In the genomic region with DNA sequence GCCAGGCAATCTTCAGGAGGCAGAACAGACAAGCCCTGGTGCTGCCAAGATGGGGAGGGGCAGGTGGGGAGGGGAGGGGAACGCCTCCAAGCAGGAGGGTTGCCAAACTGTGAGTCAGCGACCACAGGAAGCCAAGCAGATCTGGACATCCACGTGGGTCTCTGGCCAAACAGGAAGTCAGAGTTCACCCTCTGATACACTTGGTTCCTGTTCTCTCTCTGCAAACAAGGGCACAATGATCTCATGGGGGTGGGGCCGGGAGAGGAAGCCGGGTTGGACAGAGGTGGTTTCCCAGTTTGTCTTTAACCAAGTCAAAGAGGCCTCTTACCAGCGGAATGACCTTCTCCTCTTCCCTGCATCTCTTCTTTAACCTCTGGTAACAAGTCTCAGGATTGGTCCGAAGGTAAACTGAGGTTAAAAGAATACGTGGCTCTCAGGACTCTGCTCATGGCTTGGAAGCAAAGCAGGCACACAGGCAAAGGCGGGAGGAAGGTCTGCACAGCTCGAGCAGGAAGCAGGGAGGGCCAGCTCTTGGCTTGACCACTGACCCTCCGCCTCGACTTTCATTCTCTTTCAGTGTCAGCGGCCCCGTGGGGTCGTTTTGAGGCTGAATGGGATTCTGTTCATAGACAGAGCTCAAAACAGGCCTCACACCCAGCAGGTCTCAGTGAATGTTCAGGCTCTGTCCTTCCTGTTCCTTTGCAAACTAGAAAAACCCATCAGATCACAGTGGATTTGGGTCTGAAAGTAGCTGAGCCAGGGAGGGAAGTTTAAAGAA, we compare ENCODE assay signal across 1 cellular context.
TF ChIP-seq lines count a peak whose summit lies in the region.

No MANE protein-coding gene starts in this region.

TF ChIP-seq in HepG2, 621 proteins besides CTCF, POLR2A, EP300 and RAD21 (continued from another document and continues in another):
- TF ChIP-seq, protein P1, sequence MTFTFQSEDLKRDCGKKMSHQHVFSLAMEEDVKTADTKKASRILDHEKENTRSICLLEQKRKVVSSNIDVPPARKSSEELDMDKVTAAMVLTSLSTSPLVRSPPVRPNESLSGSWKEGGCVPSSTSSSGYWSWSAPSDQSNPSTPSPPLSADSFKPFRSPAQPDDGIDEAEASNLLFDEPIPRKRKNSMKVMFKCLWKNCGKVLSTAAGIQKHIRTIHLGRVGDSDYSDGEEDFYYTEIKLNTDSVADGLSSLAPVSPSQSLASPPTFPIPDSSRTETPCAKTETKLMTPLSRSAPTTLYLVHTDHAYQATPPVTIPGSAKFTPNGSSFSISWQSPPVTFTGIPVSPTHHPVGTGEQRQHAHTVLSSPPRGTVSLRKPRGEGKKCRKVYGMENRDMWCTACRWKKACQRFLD (CRISPR knock-in tag; IDR thresholded peaks at IDR 0.05; ENCODE audit: borderline replicate concordance) = no peak
- TF ChIP-seq ZNF782 (CRISPR knock-in tag; IDR thresholded peaks at IDR 0.05; ENCODE audit: borderline replicate concordance) (peak; percentile 13; the same call in 1 of the 2 replicates), SALL2 (CRISPR knock-in tag; IDR thresholded peaks at IDR 0.05) (peak; percentile 71; the same call in 1 of the 2 replicates), ZNF670 (CRISPR knock-in tag; IDR thresholded peaks at IDR 0.05; ENCODE audit: borderline replicate concordance) (peak; percentile 99), NFE2L1 (CRISPR knock-in tag; IDR thresholded peaks at IDR 0.05; ENCODE audit: borderline replicate concordance) (no peak), ZNF530 (CRISPR knock-in tag; IDR thresholded peaks at IDR 0.05; ENCODE audit: low read depth) (no peak), ZNF766 (CRISPR knock-in tag; IDR thresholded peaks at IDR 0.05; ENCODE audit: borderline replicate concordance) (peak; percentile 85; the same call in 1 of the 2 replicates), DMAP1 (CRISPR knock-in tag; IDR thresholded peaks at IDR 0.05) (peak; percentile 95), NR2F6 (IDR thresholded peaks at IDR 0.05) (peak; percentile 81), NR2F6 (CRISPR knock-in tag; IDR thresholded peaks at IDR 0.05) (peak; percentile 90), HNRNPK (IDR thresholded peaks at IDR 0.05; ENCODE audit: low read depth, low read length, poor library complexity, severe bottlenecking) (no peak), HOXA7 (CRISPR knock-in tag; IDR thresholded peaks at IDR 0.05) (no peak), REXO4 (CRISPR knock-in tag; IDR thresholded peaks at IDR 0.05; ENCODE audit: borderline replicate concordance) (no peak), NFRKB (IDR thresholded peaks at IDR 0.05) (no peak), ONECUT2 (CRISPR knock-in tag; IDR thresholded peaks at IDR 0.05) (0 out of 2 replicates have a peak, but pooled peaks have one; percentile 23), MEIS1 (CRISPR knock-in tag; IDR thresholded peaks at IDR 0.05; ENCODE audit: borderline replicate concordance) (peak; percentile 69; the same call in 1 of the 2 replicates), NFKBIZ (CRISPR knock-in tag; IDR thresholded peaks at IDR 0.05) (peak; percentile 96; the same call in 1 of the 2 replicates), ZBTB1 (CRISPR knock-in tag; IDR thresholded peaks at IDR 0.05; ENCODE audit: borderline replicate concordance) (no peak), MYC (CRISPR knock-in tag; IDR thresholded peaks at IDR 0.05; ENCODE audit: borderline replicate concordance) (peak; percentile 97; the same call in 1 of the 2 replicates), HCFC1 (IDR thresholded peaks at IDR 0.05; ENCODE audit: low read depth, low read length) (peak; percentile 32; the same call in 1 of the 2 replicates)
- TF ChIP-seq, protein P2, sequence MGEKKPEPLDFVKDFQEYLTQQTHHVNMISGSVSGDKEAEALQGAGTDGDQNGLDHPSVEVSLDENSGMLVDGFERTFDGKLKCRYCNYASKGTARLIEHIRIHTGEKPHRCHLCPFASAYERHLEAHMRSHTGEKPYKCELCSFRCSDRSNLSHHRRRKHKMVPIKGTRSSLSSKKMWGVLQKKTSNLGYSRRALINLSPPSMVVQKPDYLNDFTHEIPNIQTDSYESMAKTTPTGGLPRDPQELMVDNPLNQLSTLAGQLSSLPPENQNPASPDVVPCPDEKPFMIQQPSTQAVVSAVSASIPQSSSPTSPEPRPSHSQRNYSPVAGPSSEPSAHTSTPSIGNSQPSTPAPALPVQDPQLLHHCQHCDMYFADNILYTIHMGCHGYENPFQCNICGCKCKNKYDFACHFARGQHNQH (CRISPR knock-in tag; IDR thresholded peaks at IDR 0.05) = peak; percentile 91
- TF ChIP-seq, protein P3, sequence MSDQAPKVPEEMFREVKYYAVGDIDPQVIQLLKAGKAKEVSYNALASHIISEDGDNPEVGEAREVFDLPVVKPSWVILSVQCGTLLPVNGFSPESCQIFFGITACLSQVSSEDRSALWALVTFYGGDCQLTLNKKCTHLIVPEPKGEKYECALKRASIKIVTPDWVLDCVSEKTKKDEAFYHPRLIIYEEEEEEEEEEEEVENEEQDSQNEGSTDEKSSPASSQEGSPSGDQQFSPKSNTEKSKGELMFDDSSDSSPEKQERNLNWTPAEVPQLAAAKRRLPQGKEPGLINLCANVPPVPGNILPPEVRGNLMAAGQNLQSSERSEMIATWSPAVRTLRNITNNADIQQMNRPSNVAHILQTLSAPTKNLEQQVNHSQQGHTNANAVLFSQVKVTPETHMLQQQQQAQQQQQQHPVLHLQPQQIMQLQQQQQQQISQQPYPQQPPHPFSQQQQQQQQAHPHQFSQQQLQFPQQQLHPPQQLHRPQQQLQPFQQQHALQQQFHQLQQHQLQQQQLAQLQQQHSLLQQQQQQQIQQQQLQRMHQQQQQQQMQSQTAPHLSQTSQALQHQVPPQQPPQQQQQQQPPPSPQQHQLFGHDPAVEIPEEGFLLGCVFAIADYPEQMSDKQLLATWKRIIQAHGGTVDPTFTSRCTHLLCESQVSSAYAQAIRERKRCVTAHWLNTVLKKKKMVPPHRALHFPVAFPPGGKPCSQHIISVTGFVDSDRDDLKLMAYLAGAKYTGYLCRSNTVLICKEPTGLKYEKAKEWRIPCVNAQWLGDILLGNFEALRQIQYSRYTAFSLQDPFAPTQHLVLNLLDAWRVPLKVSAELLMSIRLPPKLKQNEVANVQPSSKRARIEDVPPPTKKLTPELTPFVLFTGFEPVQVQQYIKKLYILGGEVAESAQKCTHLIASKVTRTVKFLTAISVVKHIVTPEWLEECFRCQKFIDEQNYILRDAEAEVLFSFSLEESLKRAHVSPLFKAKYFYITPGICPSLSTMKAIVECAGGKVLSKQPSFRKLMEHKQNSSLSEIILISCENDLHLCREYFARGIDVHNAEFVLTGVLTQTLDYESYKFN (CRISPR knock-in tag; conservative IDR thresholded peaks at IDR 0.05) = peak; percentile 98
- TF ChIP-seq, protein P4, sequence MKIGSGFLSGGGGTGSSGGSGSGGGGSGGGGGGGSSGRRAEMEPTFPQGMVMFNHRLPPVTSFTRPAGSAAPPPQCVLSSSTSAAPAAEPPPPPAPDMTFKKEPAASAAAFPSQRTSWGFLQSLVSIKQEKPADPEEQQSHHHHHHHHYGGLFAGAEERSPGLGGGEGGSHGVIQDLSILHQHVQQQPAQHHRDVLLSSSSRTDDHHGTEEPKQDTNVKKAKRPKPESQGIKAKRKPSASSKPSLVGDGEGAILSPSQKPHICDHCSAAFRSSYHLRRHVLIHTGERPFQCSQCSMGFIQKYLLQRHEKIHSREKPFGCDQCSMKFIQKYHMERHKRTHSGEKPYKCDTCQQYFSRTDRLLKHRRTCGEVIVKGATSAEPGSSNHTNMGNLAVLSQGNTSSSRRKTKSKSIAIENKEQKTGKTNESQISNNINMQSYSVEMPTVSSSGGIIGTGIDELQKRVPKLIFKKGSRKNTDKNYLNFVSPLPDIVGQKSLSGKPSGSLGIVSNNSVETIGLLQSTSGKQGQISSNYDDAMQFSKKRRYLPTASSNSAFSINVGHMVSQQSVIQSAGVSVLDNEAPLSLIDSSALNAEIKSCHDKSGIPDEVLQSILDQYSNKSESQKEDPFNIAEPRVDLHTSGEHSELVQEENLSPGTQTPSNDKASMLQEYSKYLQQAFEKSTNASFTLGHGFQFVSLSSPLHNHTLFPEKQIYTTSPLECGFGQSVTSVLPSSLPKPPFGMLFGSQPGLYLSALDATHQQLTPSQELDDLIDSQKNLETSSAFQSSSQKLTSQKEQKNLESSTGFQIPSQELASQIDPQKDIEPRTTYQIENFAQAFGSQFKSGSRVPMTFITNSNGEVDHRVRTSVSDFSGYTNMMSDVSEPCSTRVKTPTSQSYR (CRISPR knock-in tag; IDR thresholded peaks at IDR 0.05; ENCODE audit: borderline replicate concordance) = peak; percentile 84
- TF ChIP-seq, protein P5, sequence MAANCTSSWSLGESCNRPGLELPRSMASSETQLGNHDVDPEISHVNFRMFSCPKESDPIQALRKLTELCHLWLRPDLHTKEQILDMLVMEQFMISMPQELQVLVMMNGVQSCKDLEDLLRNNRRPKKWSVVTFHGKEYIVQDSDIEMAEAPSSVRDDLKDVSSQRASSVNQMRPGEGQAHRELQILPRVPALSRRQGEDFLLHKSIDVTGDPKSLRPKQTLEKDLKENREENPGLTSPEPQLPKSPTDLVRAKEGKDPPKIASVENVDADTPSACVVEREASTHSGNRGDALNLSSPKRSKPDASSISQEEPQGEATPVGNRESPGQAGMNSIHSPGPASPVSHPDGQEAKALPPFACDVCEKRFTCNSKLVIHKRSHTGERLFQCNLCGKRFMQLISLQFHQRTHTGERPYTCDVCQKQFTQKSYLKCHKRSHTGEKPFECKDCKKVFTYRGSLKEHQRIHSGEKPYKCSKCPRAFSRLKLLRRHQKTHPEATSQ (CRISPR knock-in tag; IDR thresholded peaks at IDR 0.05; ENCODE audit: borderline replicate concordance) = no peak
- TF ChIP-seq, protein P6, sequence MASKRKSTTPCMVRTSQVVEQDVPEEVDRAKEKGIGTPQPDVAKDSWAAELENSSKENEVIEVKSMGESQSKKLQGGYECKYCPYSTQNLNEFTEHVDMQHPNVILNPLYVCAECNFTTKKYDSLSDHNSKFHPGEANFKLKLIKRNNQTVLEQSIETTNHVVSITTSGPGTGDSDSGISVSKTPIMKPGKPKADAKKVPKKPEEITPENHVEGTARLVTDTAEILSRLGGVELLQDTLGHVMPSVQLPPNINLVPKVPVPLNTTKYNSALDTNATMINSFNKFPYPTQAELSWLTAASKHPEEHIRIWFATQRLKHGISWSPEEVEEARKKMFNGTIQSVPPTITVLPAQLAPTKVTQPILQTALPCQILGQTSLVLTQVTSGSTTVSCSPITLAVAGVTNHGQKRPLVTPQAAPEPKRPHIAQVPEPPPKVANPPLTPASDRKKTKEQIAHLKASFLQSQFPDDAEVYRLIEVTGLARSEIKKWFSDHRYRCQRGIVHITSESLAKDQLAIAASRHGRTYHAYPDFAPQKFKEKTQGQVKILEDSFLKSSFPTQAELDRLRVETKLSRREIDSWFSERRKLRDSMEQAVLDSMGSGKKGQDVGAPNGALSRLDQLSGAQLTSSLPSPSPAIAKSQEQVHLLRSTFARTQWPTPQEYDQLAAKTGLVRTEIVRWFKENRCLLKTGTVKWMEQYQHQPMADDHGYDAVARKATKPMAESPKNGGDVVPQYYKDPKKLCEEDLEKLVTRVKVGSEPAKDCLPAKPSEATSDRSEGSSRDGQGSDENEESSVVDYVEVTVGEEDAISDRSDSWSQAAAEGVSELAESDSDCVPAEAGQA (IDR thresholded peaks at IDR 0.05; ENCODE audit: low read depth) = 0 out of 2 replicates have a peak, but pooled peaks have one; percentile 14
- TF ChIP-seq, protein P6 (CRISPR knock-in tag; IDR thresholded peaks at IDR 0.05; ENCODE audit: borderline replicate concordance) = no peak
- TF ChIP-seq, protein P7, sequence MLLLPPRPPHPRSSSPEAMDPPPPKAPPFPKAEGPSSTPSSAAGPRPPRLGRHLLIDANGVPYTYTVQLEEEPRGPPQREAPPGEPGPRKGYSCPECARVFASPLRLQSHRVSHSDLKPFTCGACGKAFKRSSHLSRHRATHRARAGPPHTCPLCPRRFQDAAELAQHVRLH (CRISPR knock-in tag; IDR thresholded peaks at IDR 0.05; ENCODE audit: borderline replicate concordance, low read depth) = peak; percentile 91; the same call in 1 of the 2 replicates
- TF ChIP-seq, protein P8, sequence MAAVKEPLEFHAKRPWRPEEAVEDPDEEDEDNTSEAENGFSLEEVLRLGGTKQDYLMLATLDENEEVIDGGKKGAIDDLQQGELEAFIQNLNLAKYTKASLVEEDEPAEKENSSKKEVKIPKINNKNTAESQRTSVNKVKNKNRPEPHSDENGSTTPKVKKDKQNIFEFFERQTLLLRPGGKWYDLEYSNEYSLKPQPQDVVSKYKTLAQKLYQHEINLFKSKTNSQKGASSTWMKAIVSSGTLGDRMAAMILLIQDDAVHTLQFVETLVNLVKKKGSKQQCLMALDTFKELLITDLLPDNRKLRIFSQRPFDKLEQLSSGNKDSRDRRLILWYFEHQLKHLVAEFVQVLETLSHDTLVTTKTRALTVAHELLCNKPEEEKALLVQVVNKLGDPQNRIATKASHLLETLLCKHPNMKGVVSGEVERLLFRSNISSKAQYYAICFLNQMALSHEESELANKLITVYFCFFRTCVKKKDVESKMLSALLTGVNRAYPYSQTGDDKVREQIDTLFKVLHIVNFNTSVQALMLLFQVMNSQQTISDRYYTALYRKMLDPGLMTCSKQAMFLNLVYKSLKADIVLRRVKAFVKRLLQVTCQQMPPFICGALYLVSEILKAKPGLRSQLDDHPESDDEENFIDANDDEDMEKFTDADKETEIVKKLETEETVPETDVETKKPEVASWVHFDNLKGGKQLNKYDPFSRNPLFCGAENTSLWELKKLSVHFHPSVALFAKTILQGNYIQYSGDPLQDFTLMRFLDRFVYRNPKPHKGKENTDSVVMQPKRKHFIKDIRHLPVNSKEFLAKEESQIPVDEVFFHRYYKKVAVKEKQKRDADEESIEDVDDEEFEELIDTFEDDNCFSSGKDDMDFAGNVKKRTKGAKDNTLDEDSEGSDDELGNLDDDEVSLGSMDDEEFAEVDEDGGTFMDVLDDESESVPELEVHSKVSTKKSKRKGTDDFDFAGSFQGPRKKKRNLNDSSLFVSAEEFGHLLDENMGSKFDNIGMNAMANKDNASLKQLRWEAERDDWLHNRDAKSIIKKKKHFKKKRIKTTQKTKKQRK (IDR thresholded peaks at IDR 0.05; ENCODE audit: low read length) = no peak
